Comparison of ENCODE assay signal across 17 cellular contexts in the genomic region with DNA sequence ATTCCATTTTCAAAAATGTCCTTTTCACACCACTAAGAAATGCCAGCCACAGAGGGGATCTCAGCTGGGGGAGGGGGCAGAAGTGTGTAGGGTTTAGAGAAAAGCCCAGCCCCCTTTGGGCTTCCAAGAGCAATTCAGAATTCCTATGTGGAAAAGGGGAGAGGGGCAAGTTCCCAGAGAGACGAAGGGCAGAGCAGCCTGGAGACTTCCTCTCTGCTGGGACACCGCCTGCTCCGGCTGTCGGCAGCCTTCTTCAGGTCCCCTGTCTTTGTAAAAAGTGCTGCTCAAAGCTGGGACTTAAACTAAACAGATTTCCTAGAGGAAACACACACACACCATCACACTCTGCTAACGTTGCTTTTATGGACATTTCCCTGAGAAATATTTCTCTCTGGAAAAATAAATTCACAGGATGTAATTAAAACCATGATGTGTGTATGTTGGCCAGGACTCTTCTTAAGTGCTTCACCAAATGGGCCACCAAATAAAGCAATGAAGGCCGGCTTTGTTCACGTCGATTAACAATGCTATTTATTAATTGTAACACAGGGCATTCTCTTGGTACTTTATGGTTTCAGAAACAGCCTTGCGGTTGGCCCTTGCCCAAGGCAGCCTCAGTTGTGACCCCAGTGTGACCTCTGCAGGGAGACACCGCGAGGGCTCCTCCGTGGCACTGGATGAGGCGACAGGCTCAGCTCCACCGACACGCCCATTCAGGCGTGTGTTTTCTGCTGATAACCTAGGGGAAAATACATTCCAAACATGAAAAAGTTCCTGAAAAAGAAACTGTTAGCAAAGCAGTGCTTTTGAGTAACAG. TPM values are rescaled to one million over a fixed set of nuclear protein-coding genes. Genes with fewer than 3 reads are reported as not detected.
DNase-seq lines count a peak whose midpoint lies in the region; ATAC-seq, FAIRE-seq and TF ChIP-seq lines count a peak whose summit lies in the region.
"Had no signal": no experiment of that assay in that cellular context is flagged by ENCODE, and none has a peak within 500 bp of the region (broad histone marks: within the 10 kb centered on the region; RNA-seq: fewer than 3 reads in every experiment).

No MANE protein-coding gene starts in this region.

- H3K4me2 ChIP-seq in GM23248 (ENCODE audit: unreplicated experiment) (no peak overlapping the region), endothelial cell of umbilical vein (ENCODE audit: insufficient read depth, low read length) (no peak overlapping the region), PC-9 (no peak overlapping the region)

- H3K9ac ChIP-seq in GM23248 (no peak overlapping the region; the same call in 1 of the 2 replicates), endothelial cell of umbilical vein (replicated peaks; ENCODE audit: extremely low read depth, insufficient read depth, low read length) (no peak overlapping the region)

- FAIRE-seq in endothelial cell of umbilical vein (lab: Jason Lieb, UNC): peak; percentile 44
- FAIRE-seq: endometrium had no signal

- TF ChIP-seq CTCF in endothelial cell of umbilical vein (IDR thresholded peaks at IDR 0.05; ENCODE audit: extremely low read depth in 1 of 2, insufficient read depth in 1 of 2, low read depth in 1 of 2, low read length in 2 of 2) (no peak), osteocyte (IDR thresholded peaks at IDR 0.05) (no peak), lower lobe of right lung (IDR thresholded peaks at IDR 0.05) (no peak), PC-9 (conservative IDR thresholded peaks at IDR 0.05) (no peak)

- H3K9me3 Mint-ChIP-seq in osteocyte (ENCODE audit: unreplicated experiment): no peaks in the 10 kb centered on the region

- BruUV-seq in endothelial cell of umbilical vein (replicated peaks; lab: Mats Ljungman, UMichigan): no TSS peak
- no TSS peak for BruUV-seq in PC-9 (replicated peaks; lab: Mats Ljungman, UMichigan)

- H3K4me1 Mint-ChIP-seq in osteocyte (ENCODE audit: unreplicated experiment): peaks cover 54% of the 10 kb centered on the region

- H3K27me3 Mint-ChIP-seq in osteocyte (ENCODE audit: unreplicated experiment): no peaks in the 10 kb centered on the region
- H3K27me3 Mint-ChIP-seq: B cell had no signal

- intact Hi-C loops in endothelial cell of umbilical vein (cut with micrococcal nuclease) (loop anchor here (10.0 kb wide), 1 partner anchor 166 kb away; no protein-coding TSS in a partner anchor), lower lobe of right lung (cut with DNase I) (no loop called here), PC-9 (cut with micrococcal nuclease; ENCODE audit: unreplicated experiment) (no loop called here)

- H3K27me3 ChIP-seq in GM23248 (replicated peaks; ENCODE audit: insufficient read depth): no peaks in the 10 kb centered on the region
- no peaks in the 10 kb centered on the region for H3K27me3 ChIP-seq in endothelial cell of umbilical vein (ENCODE audit: control insufficient read depth in 2 of 2, insufficient read depth in 2 of 2, low read length in 2 of 2)
- no peaks in the 10 kb centered on the region for H3K27me3 ChIP-seq in lower lobe of right lung (ENCODE audit: low read depth)
- H3K27me3 ChIP-seq in PC-9 (ENCODE audit: insufficient read depth, low read depth): no peaks in the 10 kb centered on the region

- H3K27ac Mint-ChIP-seq in osteocyte (ENCODE audit: unreplicated experiment): peak overlapping the region; percentile 85
- H3K27ac Mint-ChIP-seq: activated CD4-positive, alpha-beta T cell treated with anti-CD3 and anti-CD28 coated beads, Interleukin-2, amount 10 ng/mL, durations not matched to agents 24 days and 14 days; activated T-helper 1 cell treated with anti-CD3 and anti-CD28 coated beads, Interleukin-12 subunit alpha, Interleukin-12 subunit beta, Interleukin-2, Interleukin-4 antibody, amounts not matched to agents 30 ng/mL and 10 ng/mL and 1 ng/mL, durations not matched to agents 14 hours and 24 hours and 36 hours; B cell had no signal

- H4K20me1 ChIP-seq in GM23248 (ENCODE audit: insufficient read depth) (no peaks in the 10 kb centered on the region), endothelial cell of umbilical vein (replicated peaks; ENCODE audit: control insufficient read depth, extremely low read depth, insufficient read depth, low read length) (no peaks in the 10 kb centered on the region), PC-9 (ENCODE audit: insufficient read depth) (no peaks in the 10 kb centered on the region)

- no peaks in the 10 kb centered on the region for H3K9me1 ChIP-seq in endothelial cell of umbilical vein (replicated peaks; ENCODE audit: control insufficient read depth, extremely low read depth, insufficient read depth, low read length)

- H3K9me3 ChIP-seq in GM23248 (ENCODE audit: low read depth) (no peaks in the 10 kb centered on the region), endothelial cell of umbilical vein (replicated peaks; ENCODE audit: control insufficient read depth, insufficient read depth, low read length) (no peaks in the 10 kb centered on the region), lower lobe of right lung (no peaks in the 10 kb centered on the region), PC-9 (ENCODE audit: insufficient read depth, low read depth) (no peaks in the 10 kb centered on the region)

- POLR2A ChIA-PET in endothelial cell of umbilical vein (lab: Charles Lee) (no interaction called here), PC-9 (lab: Charles Lee; ENCODE audit: unreplicated experiment) (no interaction called here)

- no peak overlapping the region for H3K27ac ChIP-seq in GM23248
- no peak overlapping the region for H3K27ac ChIP-seq in endothelial cell of umbilical vein (ENCODE audit: insufficient read depth, low read depth, low read length)
- no peak overlapping the region for H3K27ac ChIP-seq in lower lobe of right lung
- H3K27ac ChIP-seq in PC-9: no peak overlapping the region

- DNase-seq in GM23248 (no peak), RPMI7951 (ENCODE audit: low read depth) (peak; percentile 56), endothelial cell of umbilical vein (ENCODE audit: low read depth, low spot score) (peak; percentile 82), osteocyte (ENCODE audit: extremely low spot score, unreplicated experiment) (no peak), lower lobe of right lung (no peak), PC-9 (no peak)
- DNase-seq in activated CD8-positive, alpha-beta memory T cell treated with anti-CD3 and anti-CD28 coated beads for 24 hours: no peak
- DNase-seq: activated CD4-positive, alpha-beta T cell treated with anti-CD3 and anti-CD28 coated beads, Interleukin-2, amount 10 ng/mL, durations not matched to agents 24 days and 14 days; HCEC 1CT; hypothalamus; NCI-H1694 treated with DMSO at 0.1 percent for 48 hours; stimulated activated CD4-positive, alpha-beta T cell treated with anti-CD3 and anti-CD28 coated beads, Interleukin-4, amount 100 ng/mL, for 24 hours; stimulated activated naive CD8-positive, alpha-beta T cell treated with anti-CD3 and anti-CD28 coated beads, Interleukin-15, Interleukin-2, amounts not matched to agents 100 U/mL and 50 U/mL, for 24 hours had no signal

- H3K79me2 ChIP-seq in GM23248 (ENCODE audit: insufficient read depth) (no peaks in the 10 kb centered on the region), endothelial cell of umbilical vein (ENCODE audit: control insufficient read depth, insufficient read depth, low read length) (no peaks in the 10 kb centered on the region), PC-9 (ENCODE audit: low read depth) (no peaks in the 10 kb centered on the region)

- ATAC-seq in lower lobe of right lung (no peak), HG02623 (IDR thresholded peaks at IDR 0.05; ENCODE audit: unreplicated experiment) (no peak)
- ATAC-seq: stimulated activated naive CD8-positive, alpha-beta T cell treated with anti-CD3 and anti-CD28 coated beads, Interleukin-15, Interleukin-2, amounts not matched to agents 100 U/mL and 50 U/mL, for 24 hours had no signal

- peaks cover 37% of the 10 kb centered on the region for H3K4me1 ChIP-seq in GM23248 (ENCODE audit: insufficient read depth)
- H3K4me1 ChIP-seq in endothelial cell of umbilical vein (ENCODE audit: control insufficient read depth, extremely low read depth, insufficient read depth, low read length): peaks cover 12% of the 10 kb centered on the region
- peaks cover 6% of the 10 kb centered on the region for H3K4me1 ChIP-seq in lower lobe of right lung
- H3K4me1 ChIP-seq in PC-9 (replicated peaks; ENCODE audit: insufficient read depth): 0 out of 2 replicates have a peak, but pooled peaks cover 2% of the 10 kb centered on the region

- peaks cover 21% of the 10 kb centered on the region for H3F3A ChIP-seq in GM23248 (ENCODE audit: insufficient read depth)
- H3F3A ChIP-seq in PC-9 (ENCODE audit: insufficient read depth, low read depth): peaks cover 6% of the 10 kb centered on the region; the same call in 1 of the 2 replicates

- no peak for TF ChIP-seq POLR2A in endothelial cell of umbilical vein (IDR thresholded peaks at IDR 0.05; ENCODE audit: low read depth, low read length)

- peak overlapping the region; percentile 6 for H3K4me3 Mint-ChIP-seq in osteocyte (ENCODE audit: unreplicated experiment)
- H3K4me3 Mint-ChIP-seq: activated CD4-positive, alpha-beta T cell treated with anti-CD3 and anti-CD28 coated beads, Interleukin-2, amount 10 ng/mL, durations not matched to agents 24 days and 14 days; activated T-helper 1 cell treated with anti-CD3 and anti-CD28 coated beads, Interleukin-12 subunit alpha, Interleukin-12 subunit beta, Interleukin-2, Interleukin-4 antibody, amounts not matched to agents 30 ng/mL and 10 ng/mL and 1 ng/mL, durations not matched to agents 14 hours and 24 hours and 36 hours; B cell had no signal

- dilution Hi-C loops in endothelial cell of umbilical vein (cut with MboI; ENCODE audit: extremely low pct_ligation_motif_present, low sequenced_read_pairs): no loop called here

- H3K9me2 ChIP-seq in GM23248 (ENCODE audit: insufficient read depth) (no peaks in the 10 kb centered on the region), PC-9 (ENCODE audit: insufficient read depth) (no peaks in the 10 kb centered on the region)

- CTCF ChIA-PET in endothelial cell of umbilical vein (lab: Charles Lee) (interaction anchor here (1.9 kb wide), 1 partner anchor 51 kb away, joined by 3 read pairs; no protein-coding TSS in a partner anchor), PC-9 (lab: Charles Lee) (no interaction called here)

- 50 to 51% methylated on average over 16 of the region's 16 CpGs for WGBS in GM23248 (ENCODE audit: low coverage in 1 of 2, low lambda C conversion rate in 2 of 2, missing lambda C conversion rate in 2 of 2), 2 experiments

- H3K4me3 ChIP-seq in GM23248: no peak overlapping the region
- no peak overlapping the region for H3K4me3 ChIP-seq in endothelial cell of umbilical vein (replicated peaks in 1 of 3; ENCODE audit: insufficient read depth in 1 of 3, low read depth in 1 of 3, low read length in 3 of 3)
- no peak overlapping the region for H3K4me3 ChIP-seq in lower lobe of right lung
- no peak overlapping the region for H3K4me3 ChIP-seq in PC-9

- peak overlapping the region; percentile 31 for H2AFZ ChIP-seq in GM23248
- H2AFZ ChIP-seq in endothelial cell of umbilical vein (ENCODE audit: low read depth, low read length): no peak overlapping the region
- H2AFZ ChIP-seq in PC-9: no peak overlapping the region

- in situ Hi-C loops in GM23248 (cut with MboI): no loop called here

- H3K36me3 Mint-ChIP-seq in osteocyte (ENCODE audit: unreplicated experiment): peaks cover 1% of the 10 kb centered on the region

- no peaks in the 10 kb centered on the region for H3K36me3 ChIP-seq in GM23248 (ENCODE audit: low read depth)
- no peaks in the 10 kb centered on the region for H3K36me3 ChIP-seq in endothelial cell of umbilical vein (ENCODE audit: control insufficient read depth in 2 of 2, extremely low read depth in 1 of 2, insufficient read depth in 2 of 2, low read length in 2 of 2)
- H3K36me3 ChIP-seq in lower lobe of right lung: no peaks in the 10 kb centered on the region
- H3K36me3 ChIP-seq in PC-9 (ENCODE audit: low read depth): no peaks in the 10 kb centered on the region

RNA-seq across cellular contexts. Expression of a gene that starts 5.6 kb away (rescaled TPM):
- total RNA-seq in GM23248 (2014; rRNA removed; shearing (Covaris generic)): 35.5 and 38.4 TPM in 2 replicates
- polyA plus RNA-seq in GM23248 (2016; fragmentation: Nextera tagmentation; extraction: Ambion mirVana) (31.5 and 35.3 TPM in 2 replicates), endothelial cell of umbilical vein (12.3 and 12.9 TPM in 2 replicates)
- total RNA-seq in RPMI7951 (2014; rRNA removed; shearing (Covaris generic)): 23.5 and 27.4 TPM in 2 replicates
- total RNA-seq in endothelial cell of umbilical vein (16.2 and 16.7 TPM in 2 replicates), osteocyte (26.0 and 33.9 TPM in 2 replicates), lower lobe of right lung (20.7 TPM), PC-9 (2021) (56.7 and 64.6 TPM in 2 replicates)
- polyA plus RNA-seq in endothelial cell of umbilical vein (2011; cell fraction: cytosol; rRNA removed): 10.0 and 12.8 TPM in 2 replicates
- polyA plus RNA-seq in endothelial cell of umbilical vein (2011; cell fraction: nucleus; rRNA removed): 20.4 and 29.6 TPM in 2 replicates
- polyA plus RNA-seq in endothelial cell of umbilical vein (2012): 15.9 and 20.9 TPM in 2 replicates
- 18.1 and 19.0 TPM in 2 replicates for polyA minus RNA-seq in endothelial cell of umbilical vein
- polyA minus RNA-seq in endothelial cell of umbilical vein (2011; cell fraction: cytosol; rRNA and poly(A)+ RNA removed): 7.8 TPM
- polyA minus RNA-seq in endothelial cell of umbilical vein (2011; cell fraction: nucleus; rRNA and poly(A)+ RNA removed): 7.3 and 10.1 TPM in 2 replicates

Comparison
In these comparisons a context has a peak if more than half of its experiments do, and no peak if none do; other contexts are left out.
1. DNase-seq: peak in RPMI7951 (single experiment) and endothelial cell of umbilical vein (single experiment); none in GM23248 (single experiment), osteocyte (single experiment), activated CD8-positive, alpha-beta memory T cell treated with anti-CD3 and anti-CD28 coated beads for 24 hours (single experiment), lower lobe of right lung (single experiment) and PC-9 (0 of 2).